8 cellular contexts compared by ENCODE assay signal in genomic region chr3:128879125-128879969, GRCh38. TPM values are rescaled to one million over a fixed set of nuclear protein-coding genes. Genes with fewer than 3 reads are reported as not detected.
DNase-seq lines count a peak whose midpoint lies in the region; ATAC-seq and TF ChIP-seq lines count a peak whose summit lies in the region.

Gene ACAD9 (plus strand): TSS chr3:128879620. CDS start chr3:128879692, 72 bp downstream.

- H3K4me3 ChIP-seq in spleen = peak within 1 kb of the TSS; percentile 67 to 96 (median 74)

- peak; percentile 72 to 91 (median 86) for TF ChIP-seq POLR2A in spleen (IDR thresholded peaks at IDR 0.05)

- peaks cover 0 to 35% (median 2%) of the 10 kb centered on the region in 6 donors for H3K36me3 ChIP-seq in spleen

- H3K27ac ChIP-seq in spleen = peak within 1 kb of the TSS; percentile 78 to 97 (median 94)

- DNase-seq in AG08396 (ENCODE audit: low spot score) (peak; percentile 100), NCI-H345 treated with DMSO at 0.1 percent for 48 hours (lab: John Stamatoyannopoulos, UW; ENCODE audit: unreplicated experiment) (peak; percentile 87), inferior parietal cortex (ENCODE audit: extremely low spot score) (peak; percentile 99), spleen (peak; percentile 98)
- peak; percentile 93 to 97 (median 94) for DNase-seq in activated CD4-positive, CD25-positive, alpha-beta regulatory T cell (lab: John Stamatoyannopoulos, UW)
- DNase-seq in central memory CD4-positive, alpha-beta T cell = peak; percentile 97

- intact Hi-C loops in spleen (cut with DNase I; ENCODE audit: low total_unique reads) = no loop called here

- no peaks in the 10 kb centered on the region for H3K27me3 ChIP-seq in spleen (replicated peaks in 1 of 7)

- H3K4me1 ChIP-seq in spleen = peaks cover 25 to 86% (median 59%) of the 10 kb centered on the region in 6 donors

- peak in 3 of 11 experiments; percentile 20 to 30 (median 22) for TF ChIP-seq CTCF in spleen (IDR thresholded peaks at IDR 0.05 in 8 of 11, conservative IDR thresholded peaks at IDR 0.05 in 3 of 11)

- peak; percentile 91 for ATAC-seq in GM19023 (IDR thresholded peaks at IDR 0.05; ENCODE audit: unreplicated experiment)
- peak; percentile 94 for ATAC-seq in HG03280 (IDR thresholded peaks at IDR 0.05; ENCODE audit: unreplicated experiment)

- 0 to 1% (median 0%) methylated on average over 27 to 65 of the region's 65 CpGs for WGBS in spleen, 5 donors

- no peaks in the 10 kb centered on the region for H3K9me3 ChIP-seq in spleen

RNA-seq across cellular contexts. Expression of gene ACAD9, which starts in this region (rescaled TPM):
- 10 to 100 TPM; 39.6 to 52.8 (median 49.2) TPM for total RNA-seq in spleen
- polyA plus RNA-seq in spleen = 10 to 100 TPM; 18.8 to 31.9 (median 25.0) TPM

Comparison
In these comparisons a context has a peak if more than half of its experiments do, and no peak if none do; other contexts are left out.
1. Peak in every context shown above with its lines: DNase-seq, ATAC-seq, H3K4me3 ChIP-seq and H3K27ac ChIP-seq.